Comparison of ENCODE assay signal across 9 cellular contexts in genomic region chr14:90288646-90289355, GRCh38. TPM values are rescaled to one million over a fixed set of nuclear protein-coding genes. Genes with fewer than 3 reads are reported as not detected.
DNase-seq lines count a peak whose midpoint lies in the region; ATAC-seq and TF ChIP-seq lines count a peak whose summit lies in the region.
"Had no signal": no experiment of that assay in that cellular context is flagged by ENCODE, and none has a peak within 500 bp of the region (broad histone marks: within the 10 kb centered on the region; RNA-seq: fewer than 3 reads in every experiment).

No MANE protein-coding gene starts in this region.

- peak; percentile 68 for DNase-seq in GM19238 (ENCODE audit: insufficient read length, low spot score)
- peak; percentile 96 to 100 for DNase-seq in NCI-H524 (lab: John Stamatoyannopoulos, UW)
- DNase-seq in midbrain (lab: John Stamatoyannopoulos, UW) = peak; percentile 15
- DNase-seq in esophagus muscularis mucosa (ENCODE audit: extremely low spot score) = no peak
- DNase-seq in suprapubic skin (ENCODE audit: low spot score in 2 of 2) = no peak
- DNase-seq in kidney glomerular epithelial cell (lab: John Stamatoyannopoulos, UW) = no peak
- DNase-seq in NK-92 (lab: John Stamatoyannopoulos, UW; ENCODE audit: unreplicated experiment) = no peak
- DNase-seq: activated T-cell treated with anti-CD3 and anti-CD28 coated beads, Interleukin-2, amount 50 U/mL, for 1 hour had no signal

- intact Hi-C loops in esophagus muscularis mucosa (cut with DNase I) = no loop called here

- H3K4me1 ChIP-seq in esophagus muscularis mucosa (peaks cover 9 to 22% (median 15%) of the 10 kb centered on the region in 4 donors), suprapubic skin (no peaks in the 10 kb centered on the region)

- H3K27ac ChIP-seq in esophagus muscularis mucosa (replicated peaks in 1 of 4) = peak overlapping the region in 1 of 4 donors; percentile 0
- no peak overlapping the region for H3K27ac ChIP-seq in suprapubic skin

- TF ChIP-seq EP300 in esophagus muscularis mucosa (IDR thresholded peaks at IDR 0.05) (no peak), suprapubic skin (IDR thresholded peaks at IDR 0.05) (no peak)

- peak; percentile 88 for ATAC-seq in HG02763 (IDR thresholded peaks at IDR 0.05; ENCODE audit: unreplicated experiment)

- TF ChIP-seq CTCF in esophagus muscularis mucosa (IDR thresholded peaks at IDR 0.05) (no peak), suprapubic skin (IDR thresholded peaks at IDR 0.05) (no peak)

- 78% methylated on average over 9 of the region's 12 CpGs for WGBS in esophagus muscularis mucosa
- 82% methylated on average over 12 of the region's 12 CpGs for WGBS in suprapubic skin

- no peaks in the 10 kb centered on the region for H3K27me3 ChIP-seq in esophagus muscularis mucosa
- H3K27me3 ChIP-seq in suprapubic skin = no peaks in the 10 kb centered on the region

- H3K4me3 ChIP-seq in esophagus muscularis mucosa = no peak overlapping the region
- H3K4me3 ChIP-seq in suprapubic skin = no peak overlapping the region

- H3K36me3 ChIP-seq in esophagus muscularis mucosa = peaks cover 40 to 91% (median 75%) of the 10 kb centered on the region in 4 donors
- H3K36me3 ChIP-seq in suprapubic skin = peaks cover 69% of the 10 kb centered on the region

- TF ChIP-seq POLR2A in esophagus muscularis mucosa (IDR thresholded peaks at IDR 0.05; ENCODE audit: low read depth) (no peak), suprapubic skin (IDR thresholded peaks at IDR 0.05) (no peak)

- H3K9me3 ChIP-seq in esophagus muscularis mucosa (no peaks in the 10 kb centered on the region), suprapubic skin (no peaks in the 10 kb centered on the region)

RNA-seq across cellular contexts. Expression of gene PSMC1, which starts 32.4 kb away (rescaled TPM):
- 100 to 1,000 TPM in 3 of 4 donors, 10 to 100 TPM in 1; 96.8 to 139 (median 117) TPM for total RNA-seq in esophagus muscularis mucosa
- 100 to 1,000 TPM in 2 of 4 donors, 10 to 100 TPM in 2; 48.9 to 120 (median 86.0) TPM for total RNA-seq in suprapubic skin

RNA-seq across cellular contexts. Expression of gene NRDE2, which starts 42.9 kb away (rescaled TPM):
- total RNA-seq in esophagus muscularis mucosa = 10 to 100 TPM in 3 of 4 donors, 1 to 10 TPM in 1; 8.0 to 14.1 (median 12.2) TPM
- 10 to 100 TPM in 3 of 4 donors, 1 to 10 TPM in 1; 8.8 to 22.4 (median 14.6) TPM for total RNA-seq in suprapubic skin

Comparison
In these comparisons a context has a peak if more than half of its experiments do, and no peak if none do; other contexts are left out.
1. DNase-seq: peak in GM19238 (single experiment), NCI-H524 (2 of 2) and midbrain (single experiment); none in esophagus muscularis mucosa (single experiment), suprapubic skin (0 of 2), kidney glomerular epithelial cell (single experiment) and NK-92 (single experiment).